In the genomic region with DNA sequence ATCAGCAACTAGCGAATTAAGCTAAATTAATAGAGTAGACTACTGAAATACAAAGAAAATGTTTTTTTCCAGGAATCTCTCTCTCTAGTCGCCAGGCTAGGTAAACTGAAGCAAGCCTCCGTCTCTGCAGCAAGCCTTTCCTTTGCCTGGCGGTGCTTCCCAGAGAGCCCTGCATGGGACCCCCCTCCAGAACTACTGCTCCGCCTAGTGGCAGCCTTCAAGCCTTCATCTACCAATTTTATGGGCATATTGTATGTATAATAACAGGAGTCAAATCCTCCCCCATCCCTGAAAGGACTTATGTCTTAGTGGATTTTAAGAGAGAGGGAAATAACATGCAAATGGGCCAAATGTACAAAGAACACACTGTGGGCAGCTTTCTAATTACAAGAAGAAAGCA, we compare ENCODE assay signal across 9 cellular contexts.
A peak's percentile ranks its signal among the peaks of the same experiment; 100 is the strongest.
DNase-seq lines count a peak whose midpoint lies in the region; FAIRE-seq and TF ChIP-seq lines count a peak whose summit lies in the region.
"Had no signal": no experiment of that assay in that cellular context is flagged by ENCODE, and none has a peak within 500 bp of the region (broad histone marks: within the 10 kb centered on the region; RNA-seq: fewer than 3 reads in every experiment).

No MANE protein-coding gene starts in this region.

- DNase-seq in NCI-H82 (lab: John Stamatoyannopoulos, UW) (peak; percentile 68), NCI-H82 treated with DMSO at 0.1 percent for 48 hours (lab: John Stamatoyannopoulos, UW; ENCODE audit: unreplicated experiment) (no peak), NCI-H460 (ENCODE audit: extremely low read depth, low read depth) (peak; percentile 33), endothelial cell of umbilical vein (ENCODE audit: low read depth, low spot score) (no peak), thyroid gland (peak; percentile 61 to 69), GM19238 (ENCODE audit: insufficient read length, low spot score) (no peak), ureter (ENCODE audit: low spot score) (no peak)
- DNase-seq in stimulated activated CD8-positive, alpha-beta memory T cell treated with anti-CD3 and anti-CD28 coated beads, Interleukin-4, amount 100 ng/mL, for 48 hours = no peak

- dilution Hi-C loops in endothelial cell of umbilical vein (cut with MboI; ENCODE audit: extremely low pct_ligation_motif_present, low sequenced_read_pairs) = no loop called here

- no peak overlapping the region for H3K4me3 ChIP-seq in endothelial cell of umbilical vein (replicated peaks in 1 of 3; ENCODE audit: insufficient read depth in 1 of 3, low read depth in 1 of 3, low read length in 3 of 3)
- no peak overlapping the region for H3K4me3 ChIP-seq in thyroid gland (replicated peaks in 1 of 3)

- TF ChIP-seq POLR2A in endothelial cell of umbilical vein (IDR thresholded peaks at IDR 0.05; ENCODE audit: low read depth, low read length) (no peak), thyroid gland (IDR thresholded peaks at IDR 0.05) (no peak)

- no peak overlapping the region for H3K4me2 ChIP-seq in endothelial cell of umbilical vein (ENCODE audit: insufficient read depth, low read length)

- BruUV-seq in endothelial cell of umbilical vein (replicated peaks; lab: Mats Ljungman, UMichigan) = no TSS peak

- POLR2A ChIA-PET in endothelial cell of umbilical vein (lab: Charles Lee) = no interaction called here

- peaks cover 18% of the 10 kb centered on the region for H3K4me1 ChIP-seq in endothelial cell of umbilical vein (ENCODE audit: control insufficient read depth, extremely low read depth, insufficient read depth, low read length)
- H3K4me1 ChIP-seq in thyroid gland = peaks cover 0 to 9% of the 10 kb centered on the region in 2 donors

- FAIRE-seq in endothelial cell of umbilical vein (lab: Jason Lieb, UNC) = no peak

- H3K9me3 ChIP-seq in endothelial cell of umbilical vein (replicated peaks; ENCODE audit: control insufficient read depth, insufficient read depth, low read length) (no peaks in the 10 kb centered on the region), thyroid gland (no peaks in the 10 kb centered on the region)

- peak; percentile 25 to 36 for TF ChIP-seq CTCF in endothelial cell of umbilical vein (IDR thresholded peaks at IDR 0.05; ENCODE audit: extremely low read depth in 1 of 2, insufficient read depth in 1 of 2, low read depth in 1 of 2, low read length in 2 of 2)
- TF ChIP-seq CTCF in thyroid gland (IDR thresholded peaks at IDR 0.05) = peak in 5 of 6 experiments; percentile 46 to 65 (median 59)

- no peaks in the 10 kb centered on the region for H3K79me2 ChIP-seq in endothelial cell of umbilical vein (ENCODE audit: control insufficient read depth, insufficient read depth, low read length)

- H3K9ac ChIP-seq in endothelial cell of umbilical vein (replicated peaks; ENCODE audit: extremely low read depth, insufficient read depth, low read length) = no peak overlapping the region

- H2AFZ ChIP-seq in endothelial cell of umbilical vein (ENCODE audit: low read depth, low read length) = no peak overlapping the region

- no peaks in the 10 kb centered on the region for H3K9me1 ChIP-seq in endothelial cell of umbilical vein (replicated peaks; ENCODE audit: control insufficient read depth, extremely low read depth, insufficient read depth, low read length)

- no peak overlapping the region for H3K27ac ChIP-seq in endothelial cell of umbilical vein (ENCODE audit: insufficient read depth, low read depth, low read length)
- no peak overlapping the region for H3K27ac ChIP-seq in thyroid gland
- H3K27ac ChIP-seq: RWPE1 had no signal

- no peaks in the 10 kb centered on the region for H3K36me3 ChIP-seq in endothelial cell of umbilical vein (ENCODE audit: control insufficient read depth in 2 of 2, extremely low read depth in 1 of 2, insufficient read depth in 2 of 2, low read length in 2 of 2)
- no peaks in the 10 kb centered on the region for H3K36me3 ChIP-seq in thyroid gland

- intact Hi-C loops in endothelial cell of umbilical vein (cut with micrococcal nuclease) = loop anchor here (1.0 to 5.0 kb wide), 2 partner anchors 353 to 534 kb away; no protein-coding TSS in a partner anchor
- intact Hi-C loops in thyroid gland (cut with DNase I) = no loop called here

- H4K20me1 ChIP-seq in endothelial cell of umbilical vein (replicated peaks; ENCODE audit: control insufficient read depth, extremely low read depth, insufficient read depth, low read length) = no peaks in the 10 kb centered on the region

- WGBS in thyroid gland, 2 donors = 63 to 67% methylated on average over 5 of the region's 5 CpGs

- H3K27me3 ChIP-seq in endothelial cell of umbilical vein (ENCODE audit: control insufficient read depth in 2 of 2, insufficient read depth in 2 of 2, low read length in 2 of 2) (no peaks in the 10 kb centered on the region), thyroid gland (no peaks in the 10 kb centered on the region)

- CTCF ChIA-PET in endothelial cell of umbilical vein (lab: Charles Lee) = interaction anchor here (1.2 to 1.4 kb wide), 2 partner anchors 13 to 674 kb away, joined by 3 read pairs; no protein-coding TSS in a partner anchor

TF ChIP-seq in endothelial cell of umbilical vein, 7 proteins besides CTCF, POLR2A, EP300 and RAD21:
- TF ChIP-seq, protein P1, sequence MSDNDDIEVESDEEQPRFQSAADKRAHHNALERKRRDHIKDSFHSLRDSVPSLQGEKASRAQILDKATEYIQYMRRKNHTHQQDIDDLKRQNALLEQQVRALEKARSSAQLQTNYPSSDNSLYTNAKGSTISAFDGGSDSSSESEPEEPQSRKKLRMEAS (IDR thresholded peaks at IDR 0.05; ENCODE audit: insufficient read depth, insufficient read length) = no peak
- TF ChIP-seq POLR2AphosphoS5 (IDR thresholded peaks at IDR 0.05; ENCODE audit: insufficient read depth, low read depth, low read length) = no peak
- TF ChIP-seq FOS (IDR thresholded peaks at IDR 0.05; ENCODE audit: borderline replicate concordance, insufficient read depth, low read length) = no peak
- TF ChIP-seq MYC (IDR thresholded peaks at IDR 0.05; ENCODE audit: low read depth, low read length) = no peak
- no peak for TF ChIP-seq EZH2 (IDR thresholded peaks at IDR 0.05; ENCODE audit: borderline replicate concordance, low read depth, low read length, severe bottlenecking)
- TF ChIP-seq JUN (IDR thresholded peaks at IDR 0.05; ENCODE audit: borderline replicate concordance, insufficient read depth, insufficient read length, low read depth) = no peak
- TF ChIP-seq GATA2 (IDR thresholded peaks at IDR 0.05; ENCODE audit: insufficient read depth, insufficient read length, low read depth, low read length) = no peak

Comparison
In these comparisons a context has a peak if more than half of its experiments do, and no peak if none do; other contexts are left out.
1. DNase-seq: peak in NCI-H82 (single experiment), NCI-H460 (single experiment) and thyroid gland (2 of 2); none in NCI-H82 treated with DMSO at 0.1 percent for 48 hours (single experiment), endothelial cell of umbilical vein (single experiment), stimulated activated CD8-positive, alpha-beta memory T cell treated with anti-CD3 and anti-CD28 coated beads, Interleukin-4, amount 100 ng/mL, for 48 hours (single experiment), GM19238 (single experiment) and ureter (single experiment).